Comparison of ENCODE assay signal across 6 cellular contexts in the genomic region with DNA sequence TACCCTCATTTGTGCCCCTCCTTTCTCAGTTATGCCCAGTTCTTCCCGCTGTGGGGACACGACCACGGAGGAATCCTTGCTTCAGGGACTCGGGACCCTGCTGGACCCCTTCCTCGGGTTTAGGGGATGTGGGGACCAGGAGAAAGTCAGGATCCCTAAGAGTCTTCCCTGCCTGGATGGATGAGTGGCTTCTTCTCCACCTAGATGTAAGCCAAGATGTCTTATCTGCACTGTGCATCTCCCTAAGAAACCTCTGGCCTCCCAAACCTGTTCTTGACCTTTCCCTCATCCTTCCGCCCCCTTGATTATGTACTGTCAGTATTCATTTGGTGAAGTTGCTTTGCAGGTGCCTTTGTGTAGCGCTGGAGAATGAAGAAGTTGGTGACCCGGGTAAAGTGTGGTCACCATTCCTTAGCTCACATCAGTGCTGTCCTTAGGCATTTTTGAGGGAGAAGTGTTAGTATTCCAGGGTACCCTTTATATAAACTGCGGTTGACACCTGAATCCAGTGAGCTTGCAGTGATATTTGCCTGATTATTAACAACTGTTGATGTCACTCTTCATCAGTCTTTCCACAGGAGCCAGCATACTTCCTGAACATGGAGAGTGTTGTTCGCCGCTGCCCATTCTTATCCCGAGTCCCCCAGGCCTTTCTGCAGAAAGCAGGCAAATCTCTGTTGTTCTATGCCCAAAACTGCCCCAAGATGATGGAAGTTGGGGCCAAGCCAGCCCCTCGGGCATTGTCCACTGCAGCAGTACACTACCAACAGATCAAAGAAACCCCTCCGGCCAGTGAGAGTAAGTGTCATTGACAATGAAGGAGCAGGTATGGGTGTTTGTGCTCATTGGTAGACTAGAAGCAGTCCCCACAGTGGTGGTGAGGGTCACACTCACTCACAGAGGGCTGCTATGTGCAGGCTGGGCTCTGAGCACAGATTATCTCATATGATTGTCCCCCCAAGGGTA. TPM values are rescaled to one million over a fixed set of nuclear protein-coding genes. Genes with fewer than 3 reads are reported as not detected.
A peak's percentile ranks its signal among the peaks of the same experiment; 100 is the strongest.
DNase-seq lines count a peak whose midpoint lies in the region; ATAC-seq and TF ChIP-seq lines count a peak whose summit lies in the region.

No MANE protein-coding gene starts in this region.

- no peak for ATAC-seq in T-helper 17 cell
- ATAC-seq in GM21360 (IDR thresholded peaks at IDR 0.05; ENCODE audit: unreplicated experiment), result no peak
- ATAC-seq in GM18505 (IDR thresholded peaks at IDR 0.05; ENCODE audit: unreplicated experiment), result no peak

- peaks cover 39% of the 10 kb centered on the region for H3K4me1 Mint-ChIP-seq in T-helper 17 cell

- TF ChIP-seq CTCF in BE2C (IDR thresholded peaks at IDR 0.05; ENCODE audit: low read depth, low read length), result no peak

- peak overlapping the region; percentile 98 for H3K4me3 Mint-ChIP-seq in T-helper 17 cell

- H3K27me3 ChIP-seq in BE2C (no peaks in the 10 kb centered on the region), layer of hippocampus (ENCODE audit: control insufficient read depth, insufficient read depth, low read length) (no peaks in the 10 kb centered on the region)

- peaks cover 6% of the 10 kb centered on the region; the same call in 1 of the 2 replicates for H3K4me1 ChIP-seq in BE2C

- H3K4me3 ChIP-seq in BE2C (ENCODE audit: low read depth, low read length), result peak overlapping the region; percentile 83

- H3K27me3 Mint-ChIP-seq in T-helper 17 cell, result no peaks in the 10 kb centered on the region

- H3K9me3 ChIP-seq in BE2C (no peaks in the 10 kb centered on the region), T-helper 17 cell (ENCODE audit: control insufficient read depth, low read length, poor library complexity, severe bottlenecking) (no peaks in the 10 kb centered on the region)

- DNase-seq in BE2C (no peak), T-helper 17 cell (no peak)
- no peak for DNase-seq in activated CD4-positive, CD25-positive, alpha-beta regulatory T cell treated with anti-CD3 and anti-CD28 coated beads, Interleukin-2, amount 50 U/mL, for 72 hours

- H3K36me3 Mint-ChIP-seq in T-helper 17 cell (ENCODE audit: low read depth), result peaks cover 8% of the 10 kb centered on the region

- no peak for TF ChIP-seq POLR2A in GM18505 (IDR thresholded peaks at IDR 0.05; ENCODE audit: borderline replicate concordance, extremely low read depth, insufficient read depth, insufficient read length)

- H3K27ac Mint-ChIP-seq in T-helper 17 cell, result peak overlapping the region; percentile 98

- H3K27ac ChIP-seq in layer of hippocampus (ENCODE audit: low read depth, low read length), result peak overlapping the region; percentile 84

- H3K36me3 ChIP-seq in BE2C, result peaks cover 11% of the 10 kb centered on the region

RNA-seq across cellular contexts. Expression of a gene that starts 1.0 kb away (rescaled TPM):
- polyA plus RNA-seq in BE2C (2012; ENCODE audit: insufficient read depth, insufficient read length, low read depth), result 33.2 TPM
- 10 to 100 TPM; 14.4 to 15.6 TPM for total RNA-seq in T-helper 17 cell

RNA-seq across cellular contexts. Expression of a gene that starts 26.5 kb away (rescaled TPM):
- not detected for polyA plus RNA-seq in BE2C (2012; ENCODE audit: insufficient read depth, insufficient read length, low read depth)
- under 1 TPM in 1 of 2 donors, not detected in 1; 0.42 TPM for total RNA-seq in T-helper 17 cell

RNA-seq across cellular contexts. Expression of a gene that starts 40.0 kb away (rescaled TPM):
- polyA plus RNA-seq in BE2C (2012; ENCODE audit: insufficient read depth, insufficient read length, low read depth), result 72.0 TPM
- total RNA-seq in T-helper 17 cell, result 10 to 100 TPM; 44.8 to 48.2 TPM

RNA-seq across cellular contexts. Expression of a gene that starts 44.7 kb away (rescaled TPM):
- 2.3 TPM for polyA plus RNA-seq in BE2C (2012; ENCODE audit: insufficient read depth, insufficient read length, low read depth)
- 1 to 10 TPM in 1 of 2 donors, under 1 TPM in 1; 0.47 to 1.4 TPM for total RNA-seq in T-helper 17 cell

RNA-seq across cellular contexts. Expression of a gene that starts 46.6 kb away (rescaled TPM):
- 5.6 TPM for polyA plus RNA-seq in BE2C (2012; ENCODE audit: insufficient read depth, insufficient read length, low read depth)
- total RNA-seq in T-helper 17 cell, result 10 to 100 TPM; 43.9 to 58.0 TPM
